In genomic region chr1:201530741-201531521, GRCh38 we compare ENCODE assay signal across 8 cellular contexts. TPM values are rescaled to one million over a fixed set of nuclear protein-coding genes. Genes with fewer than 3 reads are reported as not detected.
DNase-seq lines count a peak whose midpoint lies in the region; TF ChIP-seq lines count a peak whose summit lies in the region.

No MANE protein-coding gene starts in this region.

- 42% methylated on average over 25 of the region's 25 CpGs for WGBS in hepatocyte (ENCODE audit: low lambda C conversion rate, missing lambda C conversion rate)

- DNase-seq in D341Med (ENCODE audit: low spot score) (peak; percentile 84), HT1080 (ENCODE audit: low read depth) (peak; percentile 81), ascending aorta (ENCODE audit: low spot score in 2 of 2) (peak; percentile 51 to 95), hepatocyte (ENCODE audit: low spot score) (peak; percentile 90), NK-92 (lab: John Stamatoyannopoulos, UW; ENCODE audit: unreplicated experiment) (no peak), OCI-M2 (lab: John Stamatoyannopoulos, UW; ENCODE audit: unreplicated experiment) (no peak)

- H2AFZ ChIP-seq in OCI-LY1 (ENCODE audit: low read length) (no peak overlapping the region), hepatocyte (no peak overlapping the region)

- no peaks in the 10 kb centered on the region for H3K27me3 ChIP-seq in OCI-LY1 (ENCODE audit: insufficient read depth, low read length)
- no peaks in the 10 kb centered on the region for H3K27me3 ChIP-seq in ascending aorta
- no peaks in the 10 kb centered on the region for H3K27me3 ChIP-seq in hepatocyte
- no peaks in the 10 kb centered on the region for H3K27me3 ChIP-seq in skeletal muscle satellite cell (ENCODE audit: control insufficient read depth, insufficient read depth, low read length)

- H3K4me3 ChIP-seq in OCI-LY1 (ENCODE audit: low read depth, low read length, poor library complexity, severe bottlenecking) (no peak overlapping the region), ascending aorta (no peak overlapping the region), hepatocyte (no peak overlapping the region), skeletal muscle satellite cell (ENCODE audit: low read length) (peak overlapping the region; percentile 11)

- H3K27ac ChIP-seq in OCI-LY1 (ENCODE audit: low read depth, low read length, poor library complexity, severe bottlenecking) = no peak overlapping the region
- H3K27ac ChIP-seq in ascending aorta = peak overlapping the region; percentile 51 to 59
- H3K27ac ChIP-seq in hepatocyte = peak overlapping the region; percentile 81

- H3K4me2 ChIP-seq in OCI-LY1 (ENCODE audit: low read length) (no peak overlapping the region), hepatocyte (peak overlapping the region; percentile 34), skeletal muscle satellite cell (ENCODE audit: low read length) (peak overlapping the region; percentile 64)

- no peaks in the 10 kb centered on the region for H3K79me2 ChIP-seq in OCI-LY1 (ENCODE audit: insufficient read depth, low read length)
- H3K79me2 ChIP-seq in hepatocyte = no peaks in the 10 kb centered on the region

- H3K9me3 ChIP-seq in OCI-LY1 (ENCODE audit: low read length) (no peaks in the 10 kb centered on the region), ascending aorta (no peaks in the 10 kb centered on the region), hepatocyte (ENCODE audit: low read depth) (no peaks in the 10 kb centered on the region), skeletal muscle satellite cell (replicated peaks; ENCODE audit: low read length) (no peaks in the 10 kb centered on the region)

- intact Hi-C loops in ascending aorta (cut with DNase I) = loop anchor here (1.0 to 10.0 kb wide), 4 partner anchors 28 to 444 kb away; no protein-coding TSS in a partner anchor

- H3K36me3 ChIP-seq in OCI-LY1 (ENCODE audit: insufficient read depth, low read length) = no peaks in the 10 kb centered on the region
- no peaks in the 10 kb centered on the region for H3K36me3 ChIP-seq in ascending aorta
- H3K36me3 ChIP-seq in hepatocyte (replicated peaks; ENCODE audit: insufficient read depth, low read depth) = no peaks in the 10 kb centered on the region
- no peaks in the 10 kb centered on the region for H3K36me3 ChIP-seq in skeletal muscle satellite cell (ENCODE audit: insufficient read depth, low read length)

- TF ChIP-seq CTCF in OCI-LY1 (IDR thresholded peaks at IDR 0.05; ENCODE audit: low read length) (peak; percentile 66), ascending aorta (IDR thresholded peaks at IDR 0.05) (peak; percentile 89 to 96 (median 93)), hepatocyte (IDR thresholded peaks at IDR 0.05; ENCODE audit: poor library complexity) (peak; percentile 91)

- H3K9me2 ChIP-seq in OCI-LY1 (ENCODE audit: low read depth, low read length) (no peaks in the 10 kb centered on the region), hepatocyte (replicated peaks; ENCODE audit: insufficient read depth) (no peaks in the 10 kb centered on the region)

- no peak overlapping the region for H3K9ac ChIP-seq in OCI-LY1 (ENCODE audit: low read length)
- H3K9ac ChIP-seq in skeletal muscle satellite cell (ENCODE audit: low read depth, low read length) = peak overlapping the region; percentile 62

- H3K4me1 ChIP-seq in OCI-LY1 (ENCODE audit: insufficient read depth, low read length, severe bottlenecking) = no peaks in the 10 kb centered on the region
- H3K4me1 ChIP-seq in ascending aorta = peaks cover 20 to 45% of the 10 kb centered on the region in 2 donors
- H3K4me1 ChIP-seq in hepatocyte (ENCODE audit: insufficient read depth) = peaks cover 12% of the 10 kb centered on the region
- peaks cover 32% of the 10 kb centered on the region for H3K4me1 ChIP-seq in skeletal muscle satellite cell (ENCODE audit: control insufficient read depth, insufficient read depth, low read length)

- H4K20me1 ChIP-seq in OCI-LY1 (ENCODE audit: insufficient read depth, low read length) = no peaks in the 10 kb centered on the region
- H4K20me1 ChIP-seq in hepatocyte (ENCODE audit: insufficient read depth, poor library complexity, severe bottlenecking) = no peaks in the 10 kb centered on the region

- H3F3A ChIP-seq in OCI-LY1 (ENCODE audit: insufficient read depth, low read length) = no peaks in the 10 kb centered on the region

RNA-seq across cellular contexts. Expression of gene NAV1, which starts 8.0 kb away (rescaled TPM):
- total RNA-seq in HT1080 (2014; rRNA removed; shearing (Covaris generic)) = 24.2 and 40.6 TPM in 2 replicates
- polyA plus RNA-seq in HT1080 (2015; cell fraction: cytosol; rRNA removed) = 46.8 and 65.2 TPM in 2 replicates
- polyA plus RNA-seq in HT1080 (2015; cell fraction: nucleus; rRNA removed) = 89.6 and 123 TPM in 2 replicates
- 131 TPM for total RNA-seq in ascending aorta
- 15.0 and 15.2 TPM in 2 replicates for total RNA-seq in hepatocyte
- 18.3 and 18.8 TPM in 2 replicates for polyA plus RNA-seq in hepatocyte
- 43.9 and 60.7 TPM in 2 replicates for total RNA-seq in skeletal muscle satellite cell (2012; rRNA removed)

RNA-seq across cellular contexts. Expression of gene CSRP1, which starts 24.0 kb away (rescaled TPM):
- total RNA-seq in HT1080 (2014; rRNA removed; shearing (Covaris generic)) = 516 and 694 TPM in 2 replicates
- 857 and 1,112 TPM in 2 replicates for polyA plus RNA-seq in HT1080 (2015; cell fraction: cytosol; rRNA removed)
- polyA plus RNA-seq in HT1080 (2015; cell fraction: nucleus; rRNA removed) = 468 and 520 TPM in 2 replicates
- total RNA-seq in ascending aorta (948 TPM), hepatocyte (76.0 and 101 TPM in 2 replicates)
- 47.6 and 50.9 TPM in 2 replicates for polyA plus RNA-seq in hepatocyte
- 169 and 175 TPM in 2 replicates for total RNA-seq in skeletal muscle satellite cell (2012; rRNA removed)

Comparison
In these comparisons a context has a peak if more than half of its experiments do, and no peak if none do; other contexts are left out.
1. DNase-seq: peak in D341Med (single experiment), HT1080 (single experiment), ascending aorta (2 of 2) and hepatocyte (single experiment); none in NK-92 (single experiment) and OCI-M2 (single experiment).
2. Peak in every context shown above with its lines, with median percentiles within 50 percentile points of each other: CTCF ChIP-seq.